1 cellular context compared by ENCODE assay signal in the genomic region with DNA sequence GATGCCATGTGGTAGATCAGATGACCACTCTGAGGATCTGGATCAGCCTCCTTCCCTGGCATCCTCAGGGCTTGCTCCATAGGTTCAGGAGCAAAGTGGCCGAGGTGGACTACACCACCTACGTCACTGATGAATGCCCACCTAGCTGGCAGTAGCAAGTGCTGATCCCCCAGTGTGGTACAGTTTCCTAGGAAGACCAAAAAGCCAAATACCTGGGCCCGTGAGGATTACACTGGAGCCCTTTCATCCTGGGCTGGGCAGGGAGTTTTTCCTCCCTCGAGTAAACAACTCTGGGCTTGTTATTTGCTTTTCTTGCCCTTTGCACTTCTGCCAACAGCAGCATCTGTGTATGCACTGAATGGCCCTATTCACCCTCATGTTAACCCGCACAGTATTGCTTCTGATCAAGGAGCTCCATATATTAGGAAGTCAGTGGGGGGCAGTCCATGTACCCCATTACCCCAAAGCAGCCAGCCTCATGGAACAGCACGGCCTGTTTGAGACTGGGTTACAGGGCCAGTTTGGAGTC.
TF ChIP-seq lines count a peak whose summit lies in the region.

No MANE protein-coding gene starts in this region.

TF ChIP-seq in HepG2, 621 proteins besides CTCF, POLR2A, EP300 and RAD21 (continued from another document and continues in another):
- TF ChIP-seq, protein P1, sequence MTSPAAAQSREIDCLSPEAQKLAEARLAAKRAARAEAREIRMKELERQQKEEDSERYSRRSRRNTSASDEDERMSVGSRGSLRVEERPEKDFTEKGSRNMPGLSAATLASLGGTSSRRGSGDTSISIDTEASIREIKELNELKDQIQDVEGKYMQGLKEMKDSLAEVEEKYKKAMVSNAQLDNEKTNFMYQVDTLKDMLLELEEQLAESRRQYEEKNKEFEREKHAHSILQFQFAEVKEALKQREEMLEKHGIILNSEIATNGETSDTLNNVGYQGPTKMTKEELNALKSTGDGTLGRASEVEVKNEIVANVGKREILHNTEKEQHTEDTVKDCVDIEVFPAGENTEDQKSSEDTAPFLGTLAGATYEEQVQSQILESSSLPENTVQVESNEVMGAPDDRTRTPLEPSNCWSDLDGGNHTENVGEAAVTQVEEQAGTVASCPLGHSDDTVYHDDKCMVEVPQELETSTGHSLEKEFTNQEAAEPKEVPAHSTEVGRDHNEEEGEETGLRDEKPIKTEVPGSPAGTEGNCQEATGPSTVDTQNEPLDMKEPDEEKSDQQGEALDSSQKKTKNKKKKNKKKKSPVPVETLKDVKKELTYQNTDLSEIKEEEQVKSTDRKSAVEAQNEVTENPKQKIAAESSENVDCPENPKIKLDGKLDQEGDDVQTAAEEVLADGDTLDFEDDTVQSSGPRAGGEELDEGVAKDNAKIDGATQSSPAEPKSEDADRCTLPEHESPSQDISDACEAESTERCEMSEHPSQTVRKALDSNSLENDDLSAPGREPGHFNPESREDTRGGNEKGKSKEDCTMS (CRISPR knock-in tag; conservative IDR thresholded peaks at IDR 0.05): no peak
- no peak for TF ChIP-seq ATF7 (IDR thresholded peaks at IDR 0.05)
- no peak for TF ChIP-seq ATF7 (CRISPR knock-in tag; IDR thresholded peaks at IDR 0.05)
- TF ChIP-seq ZKSCAN8 (CRISPR knock-in tag; IDR thresholded peaks at IDR 0.05; ENCODE audit: borderline replicate concordance): peak; percentile 89; the same call in 1 of the 2 replicates
- TF ChIP-seq STAG1 (CRISPR knock-in tag; IDR thresholded peaks at IDR 0.05): no peak; the same call in 1 of the 2 replicates
- peak; percentile 62; the same call in 1 of the 2 replicates for TF ChIP-seq CCDC6 (CRISPR knock-in tag; IDR thresholded peaks at IDR 0.05)
- TF ChIP-seq FOXP1 (IDR thresholded peaks at IDR 0.05): peak; percentile 77; the same call in 1 of the 2 replicates
- TF ChIP-seq FOXP1 (CRISPR knock-in tag; IDR thresholded peaks at IDR 0.05): peak; percentile 96
- TF ChIP-seq ZNF326 (CRISPR knock-in tag; IDR thresholded peaks at IDR 0.05; ENCODE audit: borderline replicate concordance): no peak
- TF ChIP-seq NFRKB (IDR thresholded peaks at IDR 0.05): no peak
- TF ChIP-seq IRX3 (CRISPR knock-in tag; IDR thresholded peaks at IDR 0.05; ENCODE audit: borderline replicate concordance, low read depth): no peak
- TF ChIP-seq ZMYM3 (CRISPR knock-in tag; IDR thresholded peaks at IDR 0.05): no peak; the same call in 1 of the 2 replicates
- TF ChIP-seq, protein P2, sequence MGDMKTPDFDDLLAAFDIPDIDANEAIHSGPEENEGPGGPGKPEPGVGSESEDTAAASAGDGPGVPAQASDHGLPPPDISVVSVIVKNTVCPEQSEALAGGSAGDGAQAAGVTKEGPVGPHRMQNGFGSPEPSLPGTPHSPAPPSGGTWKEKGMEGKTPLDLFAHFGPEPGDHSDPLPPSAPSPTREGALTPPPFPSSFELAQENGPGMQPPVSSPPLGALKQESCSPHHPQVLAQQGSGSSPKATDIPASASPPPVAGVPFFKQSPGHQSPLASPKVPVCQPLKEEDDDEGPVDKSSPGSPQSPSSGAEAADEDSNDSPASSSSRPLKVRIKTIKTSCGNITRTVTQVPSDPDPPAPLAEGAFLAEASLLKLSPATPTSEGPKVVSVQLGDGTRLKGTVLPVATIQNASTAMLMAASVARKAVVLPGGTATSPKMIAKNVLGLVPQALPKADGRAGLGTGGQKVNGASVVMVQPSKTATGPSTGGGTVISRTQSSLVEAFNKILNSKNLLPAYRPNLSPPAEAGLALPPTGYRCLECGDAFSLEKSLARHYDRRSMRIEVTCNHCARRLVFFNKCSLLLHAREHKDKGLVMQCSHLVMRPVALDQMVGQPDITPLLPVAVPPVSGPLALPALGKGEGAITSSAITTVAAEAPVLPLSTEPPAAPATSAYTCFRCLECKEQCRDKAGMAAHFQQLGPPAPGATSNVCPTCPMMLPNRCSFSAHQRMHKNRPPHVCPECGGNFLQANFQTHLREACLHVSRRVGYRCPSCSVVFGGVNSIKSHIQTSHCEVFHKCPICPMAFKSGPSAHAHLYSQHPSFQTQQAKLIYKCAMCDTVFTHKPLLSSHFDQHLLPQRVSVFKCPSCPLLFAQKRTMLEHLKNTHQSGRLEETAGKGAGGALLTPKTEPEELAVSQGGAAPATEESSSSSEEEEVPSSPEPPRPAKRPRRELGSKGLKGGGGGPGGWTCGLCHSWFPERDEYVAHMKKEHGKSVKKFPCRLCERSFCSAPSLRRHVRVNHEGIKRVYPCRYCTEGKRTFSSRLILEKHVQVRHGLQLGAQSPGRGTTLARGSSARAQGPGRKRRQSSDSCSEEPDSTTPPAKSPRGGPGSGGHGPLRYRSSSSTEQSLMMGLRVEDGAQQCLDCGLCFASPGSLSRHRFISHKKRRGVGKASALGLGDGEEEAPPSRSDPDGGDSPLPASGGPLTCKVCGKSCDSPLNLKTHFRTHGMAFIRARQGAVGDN (CRISPR knock-in tag; IDR thresholded peaks at IDR 0.05): peak; percentile 41; the same call in 1 of the 2 replicates
- TF ChIP-seq BCL6 (CRISPR knock-in tag; IDR thresholded peaks at IDR 0.05): peak; percentile 91
- no peak; the same call in 1 of the 2 replicates for TF ChIP-seq ZNF891 (CRISPR knock-in tag; IDR thresholded peaks at IDR 0.05)
- TF ChIP-seq, protein P3, sequence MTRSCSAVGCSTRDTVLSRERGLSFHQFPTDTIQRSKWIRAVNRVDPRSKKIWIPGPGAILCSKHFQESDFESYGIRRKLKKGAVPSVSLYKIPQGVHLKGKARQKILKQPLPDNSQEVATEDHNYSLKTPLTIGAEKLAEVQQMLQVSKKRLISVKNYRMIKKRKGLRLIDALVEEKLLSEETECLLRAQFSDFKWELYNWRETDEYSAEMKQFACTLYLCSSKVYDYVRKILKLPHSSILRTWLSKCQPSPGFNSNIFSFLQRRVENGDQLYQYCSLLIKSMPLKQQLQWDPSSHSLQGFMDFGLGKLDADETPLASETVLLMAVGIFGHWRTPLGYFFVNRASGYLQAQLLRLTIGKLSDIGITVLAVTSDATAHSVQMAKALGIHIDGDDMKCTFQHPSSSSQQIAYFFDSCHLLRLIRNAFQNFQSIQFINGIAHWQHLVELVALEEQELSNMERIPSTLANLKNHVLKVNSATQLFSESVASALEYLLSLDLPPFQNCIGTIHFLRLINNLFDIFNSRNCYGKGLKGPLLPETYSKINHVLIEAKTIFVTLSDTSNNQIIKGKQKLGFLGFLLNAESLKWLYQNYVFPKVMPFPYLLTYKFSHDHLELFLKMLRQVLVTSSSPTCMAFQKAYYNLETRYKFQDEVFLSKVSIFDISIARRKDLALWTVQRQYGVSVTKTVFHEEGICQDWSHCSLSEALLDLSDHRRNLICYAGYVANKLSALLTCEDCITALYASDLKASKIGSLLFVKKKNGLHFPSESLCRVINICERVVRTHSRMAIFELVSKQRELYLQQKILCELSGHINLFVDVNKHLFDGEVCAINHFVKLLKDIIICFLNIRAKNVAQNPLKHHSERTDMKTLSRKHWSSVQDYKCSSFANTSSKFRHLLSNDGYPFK (CRISPR knock-in tag; IDR thresholded peaks at IDR 0.05; ENCODE audit: borderline replicate concordance): peak; percentile 54; the same call in 1 of the 2 replicates
- no peak for TF ChIP-seq ZNF616 (CRISPR knock-in tag; IDR thresholded peaks at IDR 0.05; ENCODE audit: low read depth)
- TF ChIP-seq MXI1 (IDR thresholded peaks at IDR 0.05; ENCODE audit: borderline replicate concordance, low read depth, low read length): peak; percentile 79; the same call in 1 of the 3 replicates
- TF ChIP-seq, protein P4, sequence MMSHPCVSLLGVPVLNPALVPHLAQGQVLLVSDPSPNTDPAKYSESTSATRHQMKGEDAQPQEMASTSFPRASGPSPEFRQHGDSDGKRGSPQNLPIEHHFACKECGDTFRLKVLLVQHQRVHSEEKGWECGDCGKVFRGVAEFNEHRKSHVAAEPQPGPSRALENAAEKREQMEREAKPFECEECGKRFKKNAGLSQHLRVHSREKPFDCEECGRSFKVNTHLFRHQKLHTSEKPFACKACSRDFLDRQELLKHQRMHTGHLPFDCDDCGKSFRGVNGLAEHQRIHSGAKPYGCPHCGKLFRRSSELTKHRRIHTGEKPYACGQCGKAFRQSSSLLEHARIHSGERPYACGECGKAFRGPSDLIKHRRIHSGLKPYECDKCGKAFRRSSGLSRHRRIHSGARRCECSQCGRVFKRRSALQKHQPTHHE (CRISPR knock-in tag; IDR thresholded peaks at IDR 0.05; ENCODE audit: borderline replicate concordance): no peak
- TF ChIP-seq ZNF556 (CRISPR knock-in tag; IDR thresholded peaks at IDR 0.05; ENCODE audit: borderline replicate concordance): no peak; the same call in 1 of the 2 replicates
- TF ChIP-seq MEIS2 (CRISPR knock-in tag; IDR thresholded peaks at IDR 0.05): peak; percentile 13; the same call in 1 of the 2 replicates
- no peak for TF ChIP-seq PHB2 (IDR thresholded peaks at IDR 0.05; ENCODE audit: partially characterized antibody)
- no peak for TF ChIP-seq ZBTB8A (CRISPR knock-in tag; IDR thresholded peaks at IDR 0.05; ENCODE audit: borderline replicate concordance, low read depth)
- TF ChIP-seq ZKSCAN1 (IDR thresholded peaks at IDR 0.05; ENCODE audit: low read length): peak; percentile 20; the same call in 1 of the 2 replicates
- TF ChIP-seq, protein P5, sequence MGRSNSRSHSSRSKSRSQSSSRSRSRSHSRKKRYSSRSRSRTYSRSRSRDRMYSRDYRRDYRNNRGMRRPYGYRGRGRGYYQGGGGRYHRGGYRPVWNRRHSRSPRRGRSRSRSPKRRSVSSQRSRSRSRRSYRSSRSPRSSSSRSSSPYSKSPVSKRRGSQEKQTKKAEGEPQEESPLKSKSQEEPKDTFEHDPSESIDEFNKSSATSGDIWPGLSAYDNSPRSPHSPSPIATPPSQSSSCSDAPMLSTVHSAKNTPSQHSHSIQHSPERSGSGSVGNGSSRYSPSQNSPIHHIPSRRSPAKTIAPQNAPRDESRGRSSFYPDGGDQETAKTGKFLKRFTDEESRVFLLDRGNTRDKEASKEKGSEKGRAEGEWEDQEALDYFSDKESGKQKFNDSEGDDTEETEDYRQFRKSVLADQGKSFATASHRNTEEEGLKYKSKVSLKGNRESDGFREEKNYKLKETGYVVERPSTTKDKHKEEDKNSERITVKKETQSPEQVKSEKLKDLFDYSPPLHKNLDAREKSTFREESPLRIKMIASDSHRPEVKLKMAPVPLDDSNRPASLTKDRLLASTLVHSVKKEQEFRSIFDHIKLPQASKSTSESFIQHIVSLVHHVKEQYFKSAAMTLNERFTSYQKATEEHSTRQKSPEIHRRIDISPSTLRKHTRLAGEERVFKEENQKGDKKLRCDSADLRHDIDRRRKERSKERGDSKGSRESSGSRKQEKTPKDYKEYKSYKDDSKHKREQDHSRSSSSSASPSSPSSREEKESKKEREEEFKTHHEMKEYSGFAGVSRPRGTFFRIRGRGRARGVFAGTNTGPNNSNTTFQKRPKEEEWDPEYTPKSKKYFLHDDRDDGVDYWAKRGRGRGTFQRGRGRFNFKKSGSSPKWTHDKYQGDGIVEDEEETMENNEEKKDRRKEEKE (IDR thresholded peaks at IDR 0.05): no peak
- TF ChIP-seq ZNF251 (CRISPR knock-in tag; IDR thresholded peaks at IDR 0.05): no peak
- TF ChIP-seq, protein P6, sequence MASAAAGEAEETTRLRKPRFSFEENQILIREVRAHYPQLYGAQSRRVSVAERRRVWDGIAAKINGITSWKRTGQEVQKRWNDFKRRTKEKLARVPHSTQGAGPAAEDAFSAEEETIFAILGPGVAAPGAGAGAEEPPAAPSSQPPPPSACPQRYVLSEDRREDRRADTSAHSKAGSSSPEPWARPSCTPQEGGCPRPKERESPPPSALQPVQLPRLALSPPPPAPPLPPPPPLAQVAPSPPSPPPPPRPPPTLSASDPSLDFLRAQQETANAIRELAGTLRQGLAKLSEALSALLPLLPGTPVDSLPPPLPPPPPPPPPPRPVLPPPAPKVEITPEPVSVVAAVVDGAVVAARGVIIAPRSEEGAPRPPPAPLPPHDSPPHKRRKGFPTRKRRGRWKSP (CRISPR knock-in tag; IDR thresholded peaks at IDR 0.05): peak; percentile 77; the same call in 1 of the 2 replicates
- peak; percentile 69 for TF ChIP-seq MTA1 (CRISPR knock-in tag; IDR thresholded peaks at IDR 0.05; ENCODE audit: borderline replicate concordance)
- TF ChIP-seq, protein P7, sequence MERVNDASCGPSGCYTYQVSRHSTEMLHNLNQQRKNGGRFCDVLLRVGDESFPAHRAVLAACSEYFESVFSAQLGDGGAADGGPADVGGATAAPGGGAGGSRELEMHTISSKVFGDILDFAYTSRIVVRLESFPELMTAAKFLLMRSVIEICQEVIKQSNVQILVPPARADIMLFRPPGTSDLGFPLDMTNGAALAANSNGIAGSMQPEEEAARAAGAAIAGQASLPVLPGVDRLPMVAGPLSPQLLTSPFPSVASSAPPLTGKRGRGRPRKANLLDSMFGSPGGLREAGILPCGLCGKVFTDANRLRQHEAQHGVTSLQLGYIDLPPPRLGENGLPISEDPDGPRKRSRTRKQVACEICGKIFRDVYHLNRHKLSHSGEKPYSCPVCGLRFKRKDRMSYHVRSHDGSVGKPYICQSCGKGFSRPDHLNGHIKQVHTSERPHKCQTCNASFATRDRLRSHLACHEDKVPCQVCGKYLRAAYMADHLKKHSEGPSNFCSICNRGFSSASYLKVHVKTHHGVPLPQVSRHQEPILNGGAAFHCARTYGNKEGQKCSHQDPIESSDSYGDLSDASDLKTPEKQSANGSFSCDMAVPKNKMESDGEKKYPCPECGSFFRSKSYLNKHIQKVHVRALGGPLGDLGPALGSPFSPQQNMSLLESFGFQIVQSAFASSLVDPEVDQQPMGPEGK (CRISPR knock-in tag; IDR thresholded peaks at IDR 0.05): peak; percentile 87
- peak; percentile 50; the same call in 1 of the 2 replicates for TF ChIP-seq KMT2B (CRISPR knock-in tag; IDR thresholded peaks at IDR 0.05)
- no peak for TF ChIP-seq AGO2 (optimal IDR thresholded peaks at IDR 0.05; ENCODE audit: low read depth, low read length)
- TF ChIP-seq, protein P8, sequence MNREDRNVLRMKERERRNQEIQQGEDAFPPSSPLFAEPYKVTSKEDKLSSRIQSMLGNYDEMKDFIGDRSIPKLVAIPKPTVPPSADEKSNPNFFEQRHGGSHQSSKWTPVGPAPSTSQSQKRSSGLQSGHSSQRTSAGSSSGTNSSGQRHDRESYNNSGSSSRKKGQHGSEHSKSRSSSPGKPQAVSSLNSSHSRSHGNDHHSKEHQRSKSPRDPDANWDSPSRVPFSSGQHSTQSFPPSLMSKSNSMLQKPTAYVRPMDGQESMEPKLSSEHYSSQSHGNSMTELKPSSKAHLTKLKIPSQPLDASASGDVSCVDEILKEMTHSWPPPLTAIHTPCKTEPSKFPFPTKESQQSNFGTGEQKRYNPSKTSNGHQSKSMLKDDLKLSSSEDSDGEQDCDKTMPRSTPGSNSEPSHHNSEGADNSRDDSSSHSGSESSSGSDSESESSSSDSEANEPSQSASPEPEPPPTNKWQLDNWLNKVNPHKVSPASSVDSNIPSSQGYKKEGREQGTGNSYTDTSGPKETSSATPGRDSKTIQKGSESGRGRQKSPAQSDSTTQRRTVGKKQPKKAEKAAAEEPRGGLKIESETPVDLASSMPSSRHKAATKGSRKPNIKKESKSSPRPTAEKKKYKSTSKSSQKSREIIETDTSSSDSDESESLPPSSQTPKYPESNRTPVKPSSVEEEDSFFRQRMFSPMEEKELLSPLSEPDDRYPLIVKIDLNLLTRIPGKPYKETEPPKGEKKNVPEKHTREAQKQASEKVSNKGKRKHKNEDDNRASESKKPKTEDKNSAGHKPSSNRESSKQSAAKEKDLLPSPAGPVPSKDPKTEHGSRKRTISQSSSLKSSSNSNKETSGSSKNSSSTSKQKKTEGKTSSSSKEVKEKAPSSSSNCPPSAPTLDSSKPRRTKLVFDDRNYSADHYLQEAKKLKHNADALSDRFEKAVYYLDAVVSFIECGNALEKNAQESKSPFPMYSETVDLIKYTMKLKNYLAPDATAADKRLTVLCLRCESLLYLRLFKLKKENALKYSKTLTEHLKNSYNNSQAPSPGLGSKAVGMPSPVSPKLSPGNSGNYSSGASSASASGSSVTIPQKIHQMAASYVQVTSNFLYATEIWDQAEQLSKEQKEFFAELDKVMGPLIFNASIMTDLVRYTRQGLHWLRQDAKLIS (CRISPR knock-in tag; IDR thresholded peaks at IDR 0.05): no peak; the same call in 1 of the 2 replicates
